17 cellular contexts compared by ENCODE assay signal in the genomic region with DNA sequence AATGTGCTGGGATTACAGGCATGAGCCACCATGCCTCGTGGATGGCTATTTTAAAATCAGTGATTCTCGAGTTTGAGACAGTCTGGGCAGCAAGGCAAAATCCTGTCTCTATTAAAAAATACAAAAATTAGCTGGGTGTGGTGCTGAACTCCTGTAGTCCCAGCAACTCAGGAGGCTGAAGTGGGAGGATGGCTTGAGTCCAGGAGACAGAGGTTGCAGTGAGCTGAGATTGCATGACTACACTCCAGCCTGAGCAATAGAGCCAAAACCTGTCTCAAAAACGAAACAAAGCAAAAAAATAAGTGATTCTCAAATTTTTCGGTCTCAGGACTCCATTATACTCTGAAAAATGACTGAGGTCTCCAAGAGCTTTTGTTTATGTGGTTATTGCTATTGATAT.
"Had no signal": no experiment of that assay in that cellular context is flagged by ENCODE, and none has a peak within 500 bp of the region (broad histone marks: within the 10 kb centered on the region; RNA-seq: fewer than 3 reads in every experiment).

No MANE protein-coding gene starts in this region.

- H3K9me3 Mint-ChIP-seq: activated naive CD4-positive, alpha-beta T cell treated with anti-CD3 and anti-CD28 coated beads, Interleukin-2, amount 10 ng/mL, durations not matched to agents 7 days and 5 days; activated T-helper 17 cell treated with anti-CD3 and anti-CD28 coated beads, Interleukin-2, amount 50 U/mL, for 72 hours; mesothelial cell of epicardium; stimulated activated effector memory CD8-positive, alpha-beta T cell treated with anti-CD3 and anti-CD28 coated beads, Interleukin-12 subunit alpha, Interleukin-12 subunit beta, amount 100 ng/mL, for 72 hours; T-helper 1 cell treated with Interleukin-12 subunit alpha and Interleukin-12 subunit beta and Interleukin-4 antibody, amounts not matched to agents 30 μg/mL and 1 μg/mL, for 36 hours; WTC11 had no signal

- H3K4me3 Mint-ChIP-seq: activated naive CD4-positive, alpha-beta T cell treated with anti-CD3 and anti-CD28 coated beads, Interleukin-2, amount 10 ng/mL, durations not matched to agents 7 days and 5 days; activated T-helper 17 cell treated with anti-CD3 and anti-CD28 coated beads, Interleukin-2, amount 50 U/mL, for 72 hours; mesothelial cell of epicardium; stimulated activated effector memory CD8-positive, alpha-beta T cell treated with anti-CD3 and anti-CD28 coated beads, Interleukin-12 subunit alpha, Interleukin-12 subunit beta, amount 100 ng/mL, for 72 hours; T-helper 1 cell treated with Interleukin-12 subunit alpha and Interleukin-12 subunit beta and Interleukin-4 antibody, amounts not matched to agents 30 μg/mL and 1 μg/mL, for 36 hours; WTC11 had no signal

- H3K36me3 ChIP-seq: adrenal gland, gastrocnemius medialis, right atrium auricular region had no signal

- H3K9me3 ChIP-seq: adrenal gland, body of pancreas, gastrocnemius medialis, right atrium auricular region had no signal

- H3K4me1 Mint-ChIP-seq: activated naive CD4-positive, alpha-beta T cell treated with anti-CD3 and anti-CD28 coated beads, Interleukin-2, amount 10 ng/mL, durations not matched to agents 7 days and 5 days; activated T-helper 17 cell treated with anti-CD3 and anti-CD28 coated beads, Interleukin-2, amount 50 U/mL, for 72 hours; stimulated activated effector memory CD8-positive, alpha-beta T cell treated with anti-CD3 and anti-CD28 coated beads, Interleukin-12 subunit alpha, Interleukin-12 subunit beta, amount 100 ng/mL, for 72 hours had no signal

- H3K36me3 Mint-ChIP-seq: activated naive CD4-positive, alpha-beta T cell treated with anti-CD3 and anti-CD28 coated beads, Interleukin-2, amount 10 ng/mL, durations not matched to agents 7 days and 5 days; mesothelial cell of epicardium; stimulated activated effector memory CD8-positive, alpha-beta T cell treated with anti-CD3 and anti-CD28 coated beads, Interleukin-12 subunit alpha, Interleukin-12 subunit beta, amount 100 ng/mL, for 72 hours; type B pancreatic cell; WTC11 had no signal

- H3K27me3 ChIP-seq: adrenal gland, body of pancreas, dorsolateral prefrontal cortex, gastrocnemius medialis, right atrium auricular region had no signal

- DNase-seq: activated naive CD4-positive, alpha-beta T cell treated with anti-CD3 and anti-CD28 coated beads, Interleukin-2, amount 10 ng/mL, durations not matched to agents 7 days and 5 days; activated T-cell treated with anti-CD3 and anti-CD28 coated beads for 4 hours; adrenal gland; cerebellar nuclear complex; dorsolateral prefrontal cortex; gastrocnemius medialis had no signal

- H3K4me2 ChIP-seq: smooth muscle cell had no signal

- H3K27me3 Mint-ChIP-seq: type B pancreatic cell had no signal

- H3K27ac Mint-ChIP-seq: activated naive CD4-positive, alpha-beta T cell treated with anti-CD3 and anti-CD28 coated beads, Interleukin-2, amount 10 ng/mL, durations not matched to agents 7 days and 5 days; activated T-helper 17 cell treated with anti-CD3 and anti-CD28 coated beads, Interleukin-2, amount 50 U/mL, for 72 hours; mesothelial cell of epicardium; stimulated activated effector memory CD8-positive, alpha-beta T cell treated with anti-CD3 and anti-CD28 coated beads, Interleukin-12 subunit alpha, Interleukin-12 subunit beta, amount 100 ng/mL, for 72 hours; T-helper 1 cell treated with Interleukin-12 subunit alpha and Interleukin-12 subunit beta and Interleukin-4 antibody, amounts not matched to agents 30 μg/mL and 1 μg/mL, for 36 hours; WTC11 had no signal

- ATAC-seq: activated T-helper 17 cell treated with anti-CD3 and anti-CD28 coated beads, Interleukin-2, amount 50 U/mL, for 72 hours; body of pancreas; esophagus mucosa; gastrocnemius medialis; SK-N-SH treated with all-trans-retinoic acid at 6 μM for 48 hours; stimulated activated effector memory CD8-positive, alpha-beta T cell treated with anti-CD3 and anti-CD28 coated beads, Interleukin-12 subunit alpha, Interleukin-12 subunit beta, amount 100 ng/mL, for 72 hours had no signal

- H3K27ac ChIP-seq: adrenal gland, body of pancreas, dorsolateral prefrontal cortex, gastrocnemius medialis, right atrium auricular region had no signal

- H3K4me1 ChIP-seq: adrenal gland, body of pancreas, gastrocnemius medialis, right atrium auricular region had no signal

- H3K4me3 ChIP-seq: adrenal gland, body of pancreas, dorsolateral prefrontal cortex, gastrocnemius medialis, right atrium auricular region, smooth muscle cell had no signal
